In the genomic region with DNA sequence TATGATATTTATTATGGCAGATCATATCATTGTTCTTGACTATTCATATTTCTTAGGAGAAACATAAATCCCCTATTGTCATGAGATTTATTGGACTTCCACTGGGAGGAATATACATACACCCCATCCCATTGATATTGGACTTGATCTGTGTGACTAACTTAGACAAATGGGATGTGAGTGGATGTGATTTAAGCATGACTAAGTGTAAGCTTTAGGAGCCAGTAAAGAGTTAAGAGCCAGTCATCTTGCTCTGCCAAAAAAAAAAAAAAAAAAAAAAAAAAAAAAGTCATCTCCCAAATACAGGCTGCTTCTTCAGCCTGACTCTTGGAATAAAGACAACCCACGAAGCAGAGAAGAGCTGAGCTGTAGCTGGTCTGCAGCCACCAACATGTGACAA, we compare ENCODE assay signal across 29 cellular contexts.
"Had no signal": no experiment of that assay in that cellular context is flagged by ENCODE, and none has a peak within 500 bp of the region (broad histone marks: within the 10 kb centered on the region; RNA-seq: fewer than 3 reads in every experiment).

No MANE protein-coding gene starts in this region.

- H3K36me3 Mint-ChIP-seq: activated CD4-positive, alpha-beta memory T cell treated with anti-CD3 and anti-CD28 coated beads for 36 hours; activated CD8-positive, alpha-beta memory T cell treated with anti-CD3 and anti-CD28 coated beads, Interleukin-2, amount 10 ng/mL, durations not matched to agents 7 days and 5 days; activated naive CD4-positive, alpha-beta T cell treated with anti-CD3 and anti-CD28 coated beads, Interleukin-2, amount 10 ng/mL, durations not matched to agents 7 days and 5 days; activated naive CD4-positive, alpha-beta T cell treated with anti-CD3 and anti-CD28 coated beads, Interleukin-2, amount 50 U/mL, for 72 hours; activated naive CD8-positive, alpha-beta T cell treated with anti-CD3 and anti-CD28 coated beads, Interleukin-2, amount 10 ng/mL, durations not matched to agents 7 days and 5 days had no signal

- H3K27me3 Mint-ChIP-seq: activated CD4-positive, alpha-beta memory T cell treated with anti-CD3 and anti-CD28 coated beads for 36 hours; activated CD4-positive, alpha-beta T cell treated with anti-CD3 and anti-CD28 coated beads for 36 hours; activated CD4-positive, alpha-beta T cell treated with anti-CD3 and anti-CD28 coated beads, Interleukin-2, amount 10 ng/mL, durations not matched to agents 24 days and 14 days; activated CD8-positive, alpha-beta memory T cell treated with anti-CD3 and anti-CD28 coated beads, Interleukin-2, amount 10 ng/mL, durations not matched to agents 7 days and 5 days; activated naive CD4-positive, alpha-beta T cell treated with anti-CD3 and anti-CD28 coated beads, Interleukin-2, amount 10 ng/mL, durations not matched to agents 7 days and 5 days; activated naive CD8-positive, alpha-beta T cell treated with anti-CD3 and anti-CD28 coated beads, Interleukin-2, amount 10 ng/mL, durations not matched to agents 7 days and 5 days; activated T-cell treated with anti-CD3 and anti-CD28 coated beads, Interleukin-2, amount 50 U/mL, for 24 hours; central memory CD8-positive, alpha-beta T cell; dendritic cell treated with granulocyte-macrophage colony-stimulating factor and Interleukin-4, amounts not matched to agents 40 ng/mL and 50 ng/mL, for 4 days had no signal

- H3K4me3 Mint-ChIP-seq: activated CD4-positive, alpha-beta memory T cell treated with anti-CD3 and anti-CD28 coated beads for 36 hours; activated CD4-positive, alpha-beta T cell treated with anti-CD3 and anti-CD28 coated beads for 36 hours; activated CD4-positive, alpha-beta T cell treated with anti-CD3 and anti-CD28 coated beads, Interleukin-2, amount 10 ng/mL, durations not matched to agents 24 days and 14 days; activated CD8-positive, alpha-beta memory T cell treated with anti-CD3 and anti-CD28 coated beads, Interleukin-2, amount 10 ng/mL, durations not matched to agents 7 days and 5 days; activated CD8-positive, alpha-beta T cell treated with anti-CD3 and anti-CD28 coated beads, Interleukin-2, amount 10 ng/mL, durations not matched to agents 7 days and 5 days; activated naive CD4-positive, alpha-beta T cell treated with anti-CD3 and anti-CD28 coated beads, Interleukin-2, amount 10 ng/mL, durations not matched to agents 7 days and 5 days; activated naive CD8-positive, alpha-beta T cell treated with anti-CD3 and anti-CD28 coated beads, Interleukin-2, amount 10 ng/mL, durations not matched to agents 7 days and 5 days; activated T-cell treated with anti-CD3 and anti-CD28 coated beads, Interleukin-2, amount 50 U/mL, for 24 hours; activated T-cell treated with anti-CD3 and anti-CD28 coated beads, Interleukin-2, amount 50 U/mL, for 72 hours; central memory CD8-positive, alpha-beta T cell; dendritic cell treated with granulocyte-macrophage colony-stimulating factor and Interleukin-4, amounts not matched to agents 40 ng/mL and 50 ng/mL, for 4 days; endodermal cell had no signal

- H3K4me1 Mint-ChIP-seq: activated CD4-positive, alpha-beta T cell treated with anti-CD3 and anti-CD28 coated beads for 36 hours; activated CD4-positive, alpha-beta T cell treated with anti-CD3 and anti-CD28 coated beads, Interleukin-2, amount 10 ng/mL, durations not matched to agents 24 days and 14 days; activated CD8-positive, alpha-beta memory T cell treated with anti-CD3 and anti-CD28 coated beads, Interleukin-2, amount 10 ng/mL, durations not matched to agents 7 days and 5 days; activated naive CD4-positive, alpha-beta T cell treated with anti-CD3 and anti-CD28 coated beads, Interleukin-2, amount 10 ng/mL, durations not matched to agents 7 days and 5 days; activated naive CD8-positive, alpha-beta T cell treated with anti-CD3 and anti-CD28 coated beads, Interleukin-2, amount 10 ng/mL, durations not matched to agents 7 days and 5 days; central memory CD8-positive, alpha-beta T cell had no signal

- H3K27me3 ChIP-seq: ascending aorta, brain microvascular endothelial cell, dorsolateral prefrontal cortex, esophagus muscularis mucosa, gastrocnemius medialis, heart right ventricle had no signal

- H3K27ac Mint-ChIP-seq: activated CD4-positive, alpha-beta memory T cell treated with anti-CD3 and anti-CD28 coated beads for 36 hours; activated CD4-positive, alpha-beta T cell treated with anti-CD3 and anti-CD28 coated beads for 36 hours; activated CD4-positive, alpha-beta T cell treated with anti-CD3 and anti-CD28 coated beads, Interleukin-2, amount 10 ng/mL, durations not matched to agents 24 days and 14 days; activated CD8-positive, alpha-beta memory T cell treated with anti-CD3 and anti-CD28 coated beads, Interleukin-2, amount 10 ng/mL, durations not matched to agents 7 days and 5 days; activated CD8-positive, alpha-beta T cell treated with anti-CD3 and anti-CD28 coated beads, Interleukin-2, amount 10 ng/mL, durations not matched to agents 7 days and 5 days; activated naive CD4-positive, alpha-beta T cell treated with anti-CD3 and anti-CD28 coated beads, Interleukin-2, amount 10 ng/mL, durations not matched to agents 7 days and 5 days; activated naive CD4-positive, alpha-beta T cell treated with anti-CD3 and anti-CD28 coated beads, Interleukin-2, amount 50 U/mL, for 72 hours; activated naive CD8-positive, alpha-beta T cell treated with anti-CD3 and anti-CD28 coated beads, Interleukin-2, amount 10 ng/mL, durations not matched to agents 7 days and 5 days; activated T-cell treated with anti-CD3 and anti-CD28 coated beads, Interleukin-2, amount 50 U/mL, for 24 hours; activated T-cell treated with anti-CD3 and anti-CD28 coated beads, Interleukin-2, amount 50 U/mL, for 72 hours; dendritic cell treated with granulocyte-macrophage colony-stimulating factor and Interleukin-4, amounts not matched to agents 40 ng/mL and 50 ng/mL, for 4 days; endodermal cell had no signal

- H3K36me3 ChIP-seq: ascending aorta, brain microvascular endothelial cell, esophagus muscularis mucosa, gastrocnemius medialis, heart right ventricle had no signal

- H3K27ac ChIP-seq: ascending aorta, brain microvascular endothelial cell, coronary artery, dorsolateral prefrontal cortex, esophagus muscularis mucosa, gastrocnemius medialis, heart right ventricle had no signal

- H3K4me3 ChIP-seq: ascending aorta, coronary artery, dorsolateral prefrontal cortex, esophagus muscularis mucosa, gastrocnemius medialis, heart right ventricle had no signal

- H3K9me3 Mint-ChIP-seq: endodermal cell had no signal

- DNase-seq: activated CD4-positive, alpha-beta memory T cell treated with anti-CD3 and anti-CD28 coated beads for 36 hours; activated CD4-positive, alpha-beta T cell treated with anti-CD3 and anti-CD28 coated beads for 36 hours; activated CD4-positive, alpha-beta T cell treated with anti-CD3 and anti-CD28 coated beads, Interleukin-2, amount 10 ng/mL, durations not matched to agents 24 days and 14 days; activated CD4-positive, CD25-positive, alpha-beta regulatory T cell; activated CD4-positive, CD25-positive, alpha-beta regulatory T cell treated with anti-CD3 and anti-CD28 coated beads, Interleukin-2, amount 50 U/mL, for 72 hours; activated CD8-positive, alpha-beta memory T cell treated with anti-CD3 and anti-CD28 coated beads, Interleukin-2, amount 10 ng/mL, durations not matched to agents 7 days and 5 days; activated CD8-positive, alpha-beta memory T cell treated with anti-CD3 and anti-CD28 coated beads, Interleukin-2, amount 50 U/mL, for 4 hours; activated CD8-positive, alpha-beta T cell treated with anti-CD3 and anti-CD28 coated beads, Interleukin-2, amount 10 ng/mL, durations not matched to agents 7 days and 5 days; activated gamma-delta T cell; activated naive CD4-positive, alpha-beta T cell; activated naive CD4-positive, alpha-beta T cell treated with anti-CD3 and anti-CD28 coated beads, Interleukin-2, amount 10 ng/mL, durations not matched to agents 7 days and 5 days; activated naive CD8-positive, alpha-beta T cell treated with anti-CD3 and anti-CD28 coated beads, Interleukin-2, amount 10 ng/mL, durations not matched to agents 7 days and 5 days; activated T-cell treated with anti-CD3 and anti-CD28 coated beads, Interleukin-2, amount 50 U/mL, for 24 hours; activated T-cell treated with anti-CD3 and anti-CD28 coated beads, Interleukin-2, amount 50 U/mL, for 72 hours; brain microvascular endothelial cell; dorsolateral prefrontal cortex; effector memory CD4-positive, alpha-beta T cell; endodermal cell; erythroblast; foreskin fibroblast; gastrocnemius medialis; heart right ventricle; T-helper 2 cell had no signal

- ATAC-seq: activated CD4-positive, alpha-beta T cell treated with anti-CD3 and anti-CD28 coated beads for 36 hours; activated CD8-positive, alpha-beta memory T cell treated with anti-CD3 and anti-CD28 coated beads, Interleukin-2, amount 10 ng/mL, durations not matched to agents 7 days and 5 days; activated CD8-positive, alpha-beta T cell treated with anti-CD3 and anti-CD28 coated beads, Interleukin-2, amount 10 ng/mL, durations not matched to agents 7 days and 5 days; activated naive CD4-positive, alpha-beta T cell treated with anti-CD3 and anti-CD28 coated beads, Interleukin-2, amount 50 U/mL, for 72 hours; activated T-cell treated with anti-CD3 and anti-CD28 coated beads, Interleukin-2, amount 50 U/mL, for 72 hours; gastrocnemius medialis; heart right ventricle had no signal

- H3K9me3 ChIP-seq: ascending aorta, esophagus muscularis mucosa, gastrocnemius medialis had no signal

- H3K4me1 ChIP-seq: ascending aorta, esophagus muscularis mucosa, gastrocnemius medialis, heart right ventricle had no signal
